10 cellular contexts compared by ENCODE assay signal in the genomic region with DNA sequence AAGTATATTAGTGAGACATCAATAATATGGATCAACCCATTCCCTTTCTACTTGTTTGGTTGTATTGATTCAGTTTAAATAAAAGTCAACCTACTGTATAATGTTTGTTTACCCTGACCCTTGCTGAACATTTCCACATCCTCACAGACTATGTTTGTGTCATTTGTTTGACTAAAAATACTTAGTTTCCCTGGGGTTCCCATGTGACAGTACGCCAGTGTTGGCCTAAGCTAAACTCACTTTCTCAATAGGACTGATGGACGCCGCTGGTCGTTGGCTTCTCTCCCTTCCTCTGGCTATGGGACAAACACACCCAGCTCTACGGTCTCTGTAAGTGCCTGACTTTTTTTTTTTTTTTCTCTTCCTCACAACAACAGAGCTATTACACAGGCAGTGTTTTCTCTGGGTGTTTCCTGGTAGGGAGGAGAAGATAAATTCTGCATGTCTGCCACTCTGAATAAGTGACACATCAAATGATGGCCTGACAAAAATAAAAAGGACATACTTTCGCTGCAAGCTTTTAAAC.
A peak's percentile ranks its signal among the peaks of the same experiment; 100 is the strongest.
DNase-seq lines count a peak whose midpoint lies in the region; ATAC-seq, FAIRE-seq and TF ChIP-seq lines count a peak whose summit lies in the region.
"Had no signal": no experiment of that assay in that cellular context is flagged by ENCODE, and none has a peak within 500 bp of the region (broad histone marks: within the 10 kb centered on the region; RNA-seq: fewer than 3 reads in every experiment).

No MANE protein-coding gene starts in this region.

- peak overlapping the region; percentile 84 for H3K27ac Mint-ChIP-seq in HFFc6
- H3K27ac Mint-ChIP-seq in stimulated activated effector memory CD8-positive, alpha-beta T cell treated with anti-CD3 and anti-CD28 coated beads, Interleukin-12 subunit alpha, Interleukin-12 subunit beta, amount 100 ng/mL, for 72 hours = no peak overlapping the region

- no peaks in the 10 kb centered on the region for H3K36me3 ChIP-seq in colonic mucosa

- H3K4me3 ChIP-seq in colonic mucosa = no peak overlapping the region
- H3K4me3 ChIP-seq in skin epidermis = no peak overlapping the region

- H3K9me3 ChIP-seq in colonic mucosa = no peaks in the 10 kb centered on the region

- DNase-seq in HFFc6 (no peak), colonic mucosa (peak; percentile 70), left colon (peak; percentile 63 to 78), RCC 7860 (ENCODE audit: low spot score) (no peak), NCI-H1092 treated with DMSO at 0.1 percent for 48 hours (lab: John Stamatoyannopoulos, UW) (no peak), GM20000 (ENCODE audit: low spot score) (no peak)
- DNase-seq in stimulated activated effector memory CD8-positive, alpha-beta T cell treated with anti-CD3 and anti-CD28 coated beads, Interleukin-12 subunit alpha, Interleukin-12 subunit beta, amount 100 ng/mL, for 72 hours (ENCODE audit: low spot score in 2 of 2) = no peak
- DNase-seq: GF-D8, NCI-H82 had no signal

- H3K9ac ChIP-seq in colonic mucosa (ENCODE audit: low read depth in 2 of 2, low read length in 2 of 2) = peak overlapping the region in 1 of 2 donors; percentile 7

- FAIRE-seq in RCC 7860 (lab: Jason Lieb, UNC) = no peak

- H3K9me3 Mint-ChIP-seq in HFFc6 = no peaks in the 10 kb centered on the region
- H3K9me3 Mint-ChIP-seq in stimulated activated effector memory CD8-positive, alpha-beta T cell treated with anti-CD3 and anti-CD28 coated beads, Interleukin-12 subunit alpha, Interleukin-12 subunit beta, amount 100 ng/mL, for 72 hours = no peaks in the 10 kb centered on the region

- no peaks in the 10 kb centered on the region for H3K4me1 ChIP-seq in colonic mucosa

- no peaks in the 10 kb centered on the region for H3K36me3 Mint-ChIP-seq in HFFc6 (ENCODE audit: low read depth)
- peaks cover 26% of the 10 kb centered on the region for H3K36me3 Mint-ChIP-seq in stimulated activated effector memory CD8-positive, alpha-beta T cell treated with anti-CD3 and anti-CD28 coated beads, Interleukin-12 subunit alpha, Interleukin-12 subunit beta, amount 100 ng/mL, for 72 hours

- peaks cover 48% of the 10 kb centered on the region for H3K4me1 Mint-ChIP-seq in HFFc6 (ENCODE audit: low read depth)
- peaks cover 9% of the 10 kb centered on the region for H3K4me1 Mint-ChIP-seq in stimulated activated effector memory CD8-positive, alpha-beta T cell treated with anti-CD3 and anti-CD28 coated beads, Interleukin-12 subunit alpha, Interleukin-12 subunit beta, amount 100 ng/mL, for 72 hours

- H3K27ac ChIP-seq in colonic mucosa (peak overlapping the region; percentile 54), skin epidermis (peak overlapping the region in 16 of 21 experiments; percentile 7 to 87 (median 52))

- H3K4me3 Mint-ChIP-seq in HFFc6 = peak overlapping the region; percentile 70
- H3K4me3 Mint-ChIP-seq in stimulated activated effector memory CD8-positive, alpha-beta T cell treated with anti-CD3 and anti-CD28 coated beads, Interleukin-12 subunit alpha, Interleukin-12 subunit beta, amount 100 ng/mL, for 72 hours = no peak overlapping the region

- intact Hi-C loops in colonic mucosa (cut with DNase I) (loop anchor here (10.0 kb wide), 1 partner anchor 91 kb away; no protein-coding TSS in a partner anchor), left colon (cut with DNase I, micrococcal nuclease) (loop anchor here in 1 of 2 donors (10.0 kb wide), 1 partner anchor 91 kb away; no protein-coding TSS in a partner anchor)

- no peak for TF ChIP-seq CTCF in HFFc6 (IDR thresholded peaks at IDR 0.05)
- TF ChIP-seq CTCF in colonic mucosa (IDR thresholded peaks at IDR 0.05) = no peak
- TF ChIP-seq CTCF in GM20000 (IDR thresholded peaks at IDR 0.05; ENCODE audit: extremely low read depth, missing control alignments) = no peak

- ATAC-seq in left colon = peak; percentile 99
- ATAC-seq in stimulated activated effector memory CD8-positive, alpha-beta T cell treated with anti-CD3 and anti-CD28 coated beads, Interleukin-12 subunit alpha, Interleukin-12 subunit beta, amount 100 ng/mL, for 72 hours = no peak

- H3K27me3 ChIP-seq in colonic mucosa = no peaks in the 10 kb centered on the region

- no peaks in the 10 kb centered on the region for H3K27me3 Mint-ChIP-seq in HFFc6 (ENCODE audit: insufficient read depth)

Comparison
In these comparisons a context has a peak if more than half of its experiments do, and no peak if none do; other contexts are left out.
1. DNase-seq: peak in colonic mucosa (single experiment) and left colon (2 of 2); none in HFFc6 (single experiment), RCC 7860 (single experiment), stimulated activated effector memory CD8-positive, alpha-beta T cell treated with anti-CD3 and anti-CD28 coated beads, Interleukin-12 subunit alpha, Interleukin-12 subunit beta, amount 100 ng/mL, for 72 hours (0 of 2), NCI-H1092 treated with DMSO at 0.1 percent for 48 hours (single experiment) and GM20000 (single experiment).